ENCODE assay signal across 1 cellular context in genomic region chr17:42130310-42130936, GRCh38.
TF ChIP-seq lines count a peak whose summit lies in the region.

No MANE protein-coding gene starts in this region.

TF ChIP-seq in WTC11, 78 proteins besides CTCF, POLR2A, EP300 and RAD21 (continued from another document):
- TF ChIP-seq ZNF281 (CRISPR knock-in tag; IDR thresholded peaks at IDR 0.05) (no peak), MXD4 (CRISPR knock-in tag; IDR thresholded peaks at IDR 0.05; ENCODE audit: borderline replicate concordance) (no peak), OVOL2 (CRISPR knock-in tag; IDR thresholded peaks at IDR 0.05; ENCODE audit: borderline replicate concordance) (no peak), ATF1 (CRISPR knock-in tag; IDR thresholded peaks at IDR 0.05) (no peak), MAX (CRISPR knock-in tag; IDR thresholded peaks at IDR 0.05) (no peak), SOX15 (CRISPR knock-in tag; IDR thresholded peaks at IDR 0.05) (no peak), GRHL2 (CRISPR knock-in tag; IDR thresholded peaks at IDR 0.05; ENCODE audit: insufficient replicate concordance, severe bottlenecking) (no peak), E2F4 (CRISPR knock-in tag; IDR thresholded peaks at IDR 0.05; ENCODE audit: borderline replicate concordance, low read depth) (no peak)
